ENCODE assay signal across 1 cellular context in genomic region chr2:65863713-65864112, GRCh38.
TF ChIP-seq lines count a peak whose summit lies in the region.

No MANE protein-coding gene starts in this region.

TF ChIP-seq in GM23338, 12 proteins besides CTCF, POLR2A, EP300 and RAD21 (continued from another document):
- no peak for TF ChIP-seq ZNF462 (CRISPR knock-in tag; IDR thresholded peaks at IDR 0.05)
- TF ChIP-seq NANOG (IDR thresholded peaks at IDR 0.05; ENCODE audit: borderline replicate concordance) = no peak
- no peak for TF ChIP-seq CREB1 (CRISPR knock-in tag; IDR thresholded peaks at IDR 0.05; ENCODE audit: low read depth)
- TF ChIP-seq ETS1 (IDR thresholded peaks at IDR 0.05) = no peak
